Comparison of ENCODE assay signal across 8 cellular contexts in the genomic region with DNA sequence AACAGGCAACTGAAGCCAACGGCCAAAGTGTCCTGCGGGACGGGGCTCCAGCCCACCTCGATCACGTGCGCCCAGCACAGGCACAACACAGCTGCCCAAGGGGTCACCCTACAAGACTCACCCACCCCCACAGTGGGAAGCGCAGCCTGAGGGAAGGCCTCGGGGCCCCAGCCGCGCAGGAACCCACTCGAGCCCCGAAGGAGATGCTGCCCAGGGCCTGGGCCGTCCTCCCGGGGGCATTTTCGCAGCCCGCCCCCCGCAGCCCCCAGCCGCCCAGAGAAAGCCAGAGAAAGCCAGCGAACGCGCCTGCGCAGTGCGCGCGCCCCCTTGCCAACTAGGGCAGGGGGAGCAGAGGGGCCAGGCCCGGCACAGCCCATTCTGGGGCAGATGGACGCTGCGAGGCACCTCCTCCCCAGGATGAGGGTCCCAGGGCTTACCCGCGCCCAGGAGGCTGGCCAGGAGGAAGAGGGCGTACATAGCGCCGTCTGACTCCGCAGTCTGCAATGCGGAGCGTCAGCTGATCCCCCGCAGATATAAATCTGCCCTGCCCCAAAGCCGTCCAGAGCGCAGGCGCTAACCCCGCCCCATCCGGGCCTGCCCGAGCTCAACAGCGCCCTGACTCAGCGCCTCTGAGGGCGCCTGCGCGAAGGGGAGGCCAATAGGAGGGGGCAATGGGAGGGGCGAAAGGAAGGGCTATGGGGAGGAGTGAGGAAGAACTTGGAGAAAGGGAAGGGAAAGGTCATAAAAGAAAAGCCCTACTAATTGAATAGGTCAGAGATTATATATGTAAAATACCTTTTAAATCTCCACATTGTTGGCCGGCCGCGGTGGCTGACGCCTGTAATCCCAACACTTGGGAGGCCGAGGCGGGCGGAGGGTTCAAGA. TPM values are rescaled to one million over a fixed set of nuclear protein-coding genes. Genes with fewer than 3 reads are reported as not detected.
A peak's percentile ranks its signal among the peaks of the same experiment; 100 is the strongest.
DNase-seq lines count a peak whose midpoint lies in the region; ATAC-seq and TF ChIP-seq lines count a peak whose summit lies in the region.

TSS of gene PSAP (minus strand) at position 507 of the 885 bp plus-strand sequence. CDS start at position 477, 30 bp downstream.

- POLR2A ChIA-PET in SK-N-SH (lab: Yijun Ruan, JAX) = interaction anchor here (0.6 to 2.4 kb wide), 8 partner anchors 10 to 339 kb away, joined by 3 to 17 read pairs (median 4); no protein-coding TSS in a partner anchor

- ATAC-seq in HG02571 (IDR thresholded peaks at IDR 0.05; ENCODE audit: unreplicated experiment) (peak; percentile 95), gastroesophageal sphincter (peak; percentile 100)

- TF ChIP-seq POLR2A in gastroesophageal sphincter (IDR thresholded peaks at IDR 0.05) = peak; percentile 97 to 98

- peaks cover 50% of the 10 kb centered on the region for H3K79me2 ChIP-seq in SK-N-SH (ENCODE audit: insufficient read depth)

- H3K36me3 ChIP-seq in SK-N-SH (replicated peaks in 1 of 2; ENCODE audit: control insufficient read depth in 1 of 2, insufficient read depth in 2 of 2, low read length in 1 of 2) (peaks cover 0 to 6% of the 10 kb centered on the region in 2 experiments), gastroesophageal sphincter (no peaks in the 10 kb centered on the region), neutrophil (no peaks in the 10 kb centered on the region)

- 6% methylated on average over 43 of the region's 56 CpGs for WGBS in SK-N-SH (ENCODE audit: low lambda C conversion rate)
- WGBS in gastroesophageal sphincter (ENCODE audit: low coverage in 1 of 2), 2 donors = 9 to 31% methylated on average over 7 to 19 of the region's 56 CpGs

- H3K27ac ChIP-seq in SK-N-SH (ENCODE audit: low read depth in 2 of 2, low read length in 1 of 2) (peak within 1 kb of the TSS; percentile 85 to 97), gastroesophageal sphincter (peak within 1 kb of the TSS; percentile 94 to 99 (median 96)), neutrophil (peak within 1 kb of the TSS; percentile 81), substantia nigra (ENCODE audit: low read depth, low read length, poor library complexity, severe bottlenecking) (peak within 1 kb of the TSS; percentile 100)

- H3K9ac ChIP-seq in SK-N-SH = peak within 1 kb of the TSS; percentile 97

- TF ChIP-seq EP300 in SK-N-SH (IDR thresholded peaks at IDR 0.05; ENCODE audit: borderline replicate concordance in 1 of 2, low read depth in 1 of 2, low read length in 1 of 2) (peak in 1 of 2 experiments; percentile 58; a peak in 1 of 4 replicates), gastroesophageal sphincter (IDR thresholded peaks at IDR 0.05) (no peak)

- TF ChIP-seq CTCF in SK-N-SH (IDR thresholded peaks at IDR 0.05) (no peak), gastroesophageal sphincter (IDR thresholded peaks at IDR 0.05) (peak in 1 of 4 experiments; percentile 25), neutrophil (IDR thresholded peaks at IDR 0.05) (peak; percentile 41)

- TF ChIP-seq RAD21 in SK-N-SH (IDR thresholded peaks at IDR 0.05; ENCODE audit: low read length) = no peak

- CTCF ChIA-PET in SK-N-SH (lab: Yijun Ruan, JAX) = interaction anchor here (0.6 to 2.3 kb wide), 11 partner anchors 9 to 132 kb away, joined by 3 to 11 read pairs (median 3); no protein-coding TSS in a partner anchor

- H3K4me3 ChIP-seq in SK-N-SH (ENCODE audit: low read depth in 2 of 2, low read length in 1 of 2) (peak within 1 kb of the TSS; percentile 87 to 96), gastroesophageal sphincter (peak within 1 kb of the TSS; percentile 89 to 99), neutrophil (ENCODE audit: low read depth in 1 of 2, low read length in 1 of 2) (peak within 1 kb of the TSS; percentile 73 to 99)

- H3K9me3 ChIP-seq in SK-N-SH (no peaks in the 10 kb centered on the region), gastroesophageal sphincter (no peaks in the 10 kb centered on the region), neutrophil (no peaks in the 10 kb centered on the region)

- DNase-seq in GM04504 (ENCODE audit: low read depth) (peak; percentile 98), NCI-H1048 (lab: John Stamatoyannopoulos, UW) (peak; percentile 95), SK-N-SH (peak; percentile 99), substantia nigra (lab: John Stamatoyannopoulos, UW) (peak; percentile 72 to 98 (median 96))
- DNase-seq in activated naive CD4-positive, alpha-beta T cell treated with anti-CD3 and anti-CD28 coated beads, Interleukin-2, amount 50 U/mL, for 16 hours = peak; percentile 100

- H3K4me1 ChIP-seq in SK-N-SH (ENCODE audit: control insufficient read depth in 1 of 2, insufficient read depth in 2 of 2, low read depth in 1 of 2, low read length in 1 of 2) (peaks cover 15 to 24% of the 10 kb centered on the region in 2 experiments; a peak in 3 of 4 replicates), gastroesophageal sphincter (peaks cover 0 to 48% (median 22%) of the 10 kb centered on the region in 3 donors), neutrophil (ENCODE audit: control insufficient read depth in 1 of 2, insufficient read depth in 1 of 2, low read depth in 1 of 2, low read length in 1 of 2) (peaks cover 58 to 63% of the 10 kb centered on the region in 2 experiments)

- H4K20me1 ChIP-seq in SK-N-SH (ENCODE audit: insufficient read depth) = peaks cover 44% of the 10 kb centered on the region

- no peaks in the 10 kb centered on the region for H3F3A ChIP-seq in SK-N-SH (replicated peaks; ENCODE audit: insufficient read depth)

- peak within 1 kb of the TSS; percentile 77; the same call in 1 of the 2 replicates for H2AFZ ChIP-seq in SK-N-SH (ENCODE audit: low read depth)

- H3K9me2 ChIP-seq in SK-N-SH = no peaks in the 10 kb centered on the region

- H3K4me2 ChIP-seq in SK-N-SH = peak within 1 kb of the TSS; percentile 87

- H3K27me3 ChIP-seq in SK-N-SH (ENCODE audit: insufficient read depth) (no peaks in the 10 kb centered on the region), gastroesophageal sphincter (no peaks in the 10 kb centered on the region), neutrophil (no peaks in the 10 kb centered on the region)

TF ChIP-seq in SK-N-SH, 30 proteins besides CTCF, POLR2A, EP300 and RAD21 (continues in another document):
- TF ChIP-seq PBX3 (IDR thresholded peaks at IDR 0.05) (peak; percentile 82), USF1 (IDR thresholded peaks at IDR 0.05; ENCODE audit: borderline replicate concordance, low read depth) (peak; percentile 81; the same call in 1 of the 2 replicates), RFX5 (IDR thresholded peaks at IDR 0.05; ENCODE audit: low read length) (no peak), GABPA (IDR thresholded peaks at IDR 0.05; ENCODE audit: low read depth) (0 out of 2 replicates have a peak, but pooled peaks have one; percentile 24), TCF12 (IDR thresholded peaks at IDR 0.05) (peak; percentile 42; the same call in 1 of the 2 replicates), CHD2 (IDR thresholded peaks at IDR 0.05; ENCODE audit: low read length, partially characterized antibody) (peak; percentile 4), MEF2A (IDR thresholded peaks at IDR 0.05; ENCODE audit: borderline replicate concordance, low read depth) (no peak), EZH2phosphoT487 (IDR thresholded peaks at IDR 0.05; ENCODE audit: borderline replicate concordance, low read depth) (no peak), FOXJ3 (CRISPR knock-in tag; IDR thresholded peaks at IDR 0.05) (peak; percentile 31; the same call in 1 of the 2 replicates), POLR2AphosphoS5 (IDR thresholded peaks at IDR 0.05; ENCODE audit: low read depth, low read length) (peak; percentile 98)
- TF ChIP-seq, protein P1, sequence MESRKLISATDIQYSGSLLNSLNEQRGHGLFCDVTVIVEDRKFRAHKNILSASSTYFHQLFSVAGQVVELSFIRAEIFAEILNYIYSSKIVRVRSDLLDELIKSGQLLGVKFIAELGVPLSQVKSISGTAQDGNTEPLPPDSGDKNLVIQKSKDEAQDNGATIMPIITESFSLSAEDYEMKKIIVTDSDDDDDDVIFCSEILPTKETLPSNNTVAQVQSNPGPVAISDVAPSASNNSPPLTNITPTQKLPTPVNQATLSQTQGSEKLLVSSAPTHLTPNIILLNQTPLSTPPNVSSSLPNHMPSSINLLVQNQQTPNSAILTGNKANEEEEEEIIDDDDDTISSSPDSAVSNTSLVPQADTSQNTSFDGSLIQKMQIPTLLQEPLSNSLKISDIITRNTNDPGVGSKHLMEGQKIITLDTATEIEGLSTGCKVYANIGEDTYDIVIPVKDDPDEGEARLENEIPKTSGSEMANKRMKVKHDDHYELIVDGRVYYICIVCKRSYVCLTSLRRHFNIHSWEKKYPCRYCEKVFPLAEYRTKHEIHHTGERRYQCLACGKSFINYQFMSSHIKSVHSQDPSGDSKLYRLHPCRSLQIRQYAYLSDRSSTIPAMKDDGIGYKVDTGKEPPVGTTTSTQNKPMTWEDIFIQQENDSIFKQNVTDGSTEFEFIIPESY (IDR thresholded peaks at IDR 0.05; ENCODE audit: borderline replicate concordance, low read depth) = no peak
- TF ChIP-seq, protein P2, sequence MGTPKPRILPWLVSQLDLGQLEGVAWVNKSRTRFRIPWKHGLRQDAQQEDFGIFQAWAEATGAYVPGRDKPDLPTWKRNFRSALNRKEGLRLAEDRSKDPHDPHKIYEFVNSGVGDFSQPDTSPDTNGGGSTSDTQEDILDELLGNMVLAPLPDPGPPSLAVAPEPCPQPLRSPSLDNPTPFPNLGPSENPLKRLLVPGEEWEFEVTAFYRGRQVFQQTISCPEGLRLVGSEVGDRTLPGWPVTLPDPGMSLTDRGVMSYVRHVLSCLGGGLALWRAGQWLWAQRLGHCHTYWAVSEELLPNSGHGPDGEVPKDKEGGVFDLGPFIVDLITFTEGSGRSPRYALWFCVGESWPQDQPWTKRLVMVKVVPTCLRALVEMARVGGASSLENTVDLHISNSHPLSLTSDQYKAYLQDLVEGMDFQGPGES (IDR thresholded peaks at IDR 0.05; ENCODE audit: low read depth, low read length) = no peak

RNA-seq across cellular contexts. Expression of gene PSAP, which starts in this region (rescaled TPM):
- polyA plus RNA-seq in SK-N-SH (2012; rRNA removed) = 1,647 and 1,947 TPM in 2 replicates
- 1,355 and 1,432 TPM in 2 replicates for polyA plus RNA-seq in SK-N-SH (2012; cell fraction: cytosol; rRNA removed)
- 2,007 and 2,090 TPM in 2 replicates for polyA plus RNA-seq in SK-N-SH (2012; cell fraction: nucleus; rRNA removed)
- total RNA-seq in gastroesophageal sphincter = 100 to 1,000 TPM; 604 to 881 (median 718) TPM

Comparison
In these comparisons a context has a peak if more than half of its experiments do, and no peak if none do; other contexts are left out.
1. Peak in every context shown above with its lines: DNase-seq, ATAC-seq, H3K4me3 ChIP-seq and H3K27ac ChIP-seq.